Comparison of ENCODE assay signal across 29 cellular contexts in the genomic region with DNA sequence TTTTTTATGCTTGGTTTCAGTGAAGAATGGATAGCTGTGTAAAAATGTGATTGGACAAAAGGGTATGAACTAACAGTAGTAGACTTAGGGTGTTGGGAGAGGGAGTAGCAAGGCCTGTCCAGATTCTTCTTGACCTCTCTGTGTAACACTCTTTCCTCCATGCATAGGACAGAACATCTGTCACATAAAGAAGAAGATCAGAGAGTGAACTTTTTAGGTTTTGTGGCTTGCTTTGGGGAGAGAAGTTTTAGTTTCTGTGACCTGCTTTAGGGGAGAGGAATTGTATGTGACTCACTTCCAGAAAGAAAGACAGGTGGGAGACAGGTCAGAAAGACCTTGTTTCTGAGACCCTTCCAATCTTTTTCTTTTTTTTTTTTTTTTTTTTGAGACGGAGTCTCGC. TPM values are rescaled to one million over a fixed set of nuclear protein-coding genes. Genes with fewer than 3 reads are reported as not detected.
"Had no signal": no experiment of that assay in that cellular context is flagged by ENCODE, and none has a peak within 500 bp of the region (broad histone marks: within the 10 kb centered on the region; RNA-seq: fewer than 3 reads in every experiment).

No MANE protein-coding gene starts in this region.

- DNase-seq: colonic mucosa; cortex of kidney; dermis blood vessel endothelial cell; dorsolateral prefrontal cortex; effector CD4-positive, alpha-beta T cell; effector CD8-positive, alpha-beta T cell; effector memory CD4-positive, alpha-beta T cell; effector memory CD8-positive, alpha-beta T cell; endodermal cell; erythroblast; esophagus squamous epithelium; foreskin fibroblast; foreskin keratinocyte; foreskin melanocyte; gastrocnemius medialis; glutamatergic neuron; head of caudate nucleus; heart left ventricle; heart right ventricle had no signal

- H3K4me2 ChIP-seq: hepatocyte had no signal

- H3K27ac Mint-ChIP-seq: dendritic cell treated with granulocyte-macrophage colony-stimulating factor and Interleukin-4, amounts not matched to agents 40 ng/mL and 50 ng/mL, for 4 days; effector memory CD8-positive, alpha-beta T cell; endodermal cell had no signal

- ATAC-seq: effector memory CD8-positive, alpha-beta T cell; esophagus mucosa; foreskin keratinocyte; gastrocnemius medialis; gastroesophageal sphincter; heart left ventricle; heart right ventricle had no signal

- H3K4me3 Mint-ChIP-seq: dendritic cell treated with granulocyte-macrophage colony-stimulating factor and Interleukin-4, amounts not matched to agents 40 ng/mL and 50 ng/mL, for 4 days; effector memory CD8-positive, alpha-beta T cell; endodermal cell had no signal

- H3K4me1 ChIP-seq: colonic mucosa, esophagus muscularis mucosa, esophagus squamous epithelium, foreskin keratinocyte, gastroesophageal sphincter, heart left ventricle, heart right ventricle had no signal

- H3K27ac ChIP-seq: colonic mucosa, coronary artery, dorsolateral prefrontal cortex, epithelial cell of prostate, esophagus muscularis mucosa, esophagus squamous epithelium, foreskin keratinocyte, gastrocnemius medialis, gastroesophageal sphincter, heart left ventricle, heart right ventricle, hepatocyte had no signal

- H3K9me3 ChIP-seq: colonic mucosa, gastrocnemius medialis had no signal

- H3K36me3 ChIP-seq: colonic mucosa, esophagus muscularis mucosa, esophagus squamous epithelium, gastrocnemius medialis, gastroesophageal sphincter, heart left ventricle, heart right ventricle had no signal

- H3K79me2 ChIP-seq: hepatocyte had no signal

- H3K27me3 ChIP-seq: colonic mucosa, esophagus muscularis mucosa, gastrocnemius medialis, gastroesophageal sphincter, heart left ventricle, heart right ventricle, hepatocyte had no signal

- H2AFZ ChIP-seq: hepatocyte had no signal

- H3K4me3 ChIP-seq: colonic mucosa, coronary artery, dorsolateral prefrontal cortex, esophagus muscularis mucosa, esophagus squamous epithelium, gastrocnemius medialis, gastroesophageal sphincter, heart left ventricle, heart right ventricle, hepatocyte had no signal

RNA-seq across cellular contexts. Expression of gene LRRC52, which starts 27.3 kb away (rescaled TPM):
- polyA plus RNA-seq: endothelial cell of umbilical vein, esophagus, fibroblast of lung, foreskin keratinocyte, hepatocyte had no signal
